Comparison of ENCODE assay signal across 25 cellular contexts in the genomic region with DNA sequence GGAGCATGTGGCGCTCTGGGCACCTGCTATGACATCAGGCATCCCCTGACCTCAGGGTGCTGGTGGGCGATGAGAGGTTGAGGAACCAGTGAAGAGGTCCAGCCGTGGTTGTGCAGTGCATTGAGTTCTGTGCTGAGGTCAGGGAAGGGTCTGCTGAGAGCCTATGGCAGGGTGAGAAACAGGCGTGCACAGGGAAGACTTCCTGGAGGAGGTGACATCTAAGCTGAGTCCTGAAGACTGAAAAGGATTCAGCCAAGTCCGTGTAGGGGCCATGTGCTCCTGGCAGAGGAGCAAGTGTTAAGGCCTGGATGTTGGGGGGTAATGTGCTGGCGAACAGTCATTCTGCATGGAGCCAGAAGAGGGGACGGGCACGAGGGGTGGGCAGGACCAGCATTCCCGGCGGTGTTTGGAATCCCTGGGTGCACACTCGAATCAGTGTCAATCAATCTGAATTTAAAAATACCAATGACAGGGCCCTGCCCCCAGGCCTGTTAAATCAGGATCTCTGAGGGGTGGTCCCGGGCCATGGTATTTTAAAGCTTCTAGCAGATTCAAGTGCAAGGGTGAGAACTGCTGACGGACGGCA.
DNase-seq lines count a peak whose midpoint lies in the region; ATAC-seq, FAIRE-seq and TF ChIP-seq lines count a peak whose summit lies in the region.
"Had no signal": no experiment of that assay in that cellular context is flagged by ENCODE, and none has a peak within 500 bp of the region (broad histone marks: within the 10 kb centered on the region; RNA-seq: fewer than 3 reads in every experiment).

No MANE protein-coding gene starts in this region.

- no peak overlapping the region for H2BK5ac ChIP-seq in IMR-90 (ENCODE audit: low read depth, low read length, poor library complexity, severe bottlenecking)
- H2BK5ac ChIP-seq in neuronal stem cell (ENCODE audit: low read length) = no peak overlapping the region

- H3K9ac ChIP-seq in IMR-90 (ENCODE audit: low read depth, low read length) = no peak overlapping the region
- H3K9ac ChIP-seq in HepG2 (ENCODE audit: insufficient read depth, low read depth, low read length) = no peak overlapping the region
- H3K9ac ChIP-seq in neuronal stem cell (ENCODE audit: low read depth, low read length, poor library complexity) = no peak overlapping the region

- H3K27me3 ChIP-seq in A673 (replicated peaks; ENCODE audit: insufficient read depth, low read depth, low read length, poor library complexity) = no peaks in the 10 kb centered on the region
- H3K27me3 ChIP-seq in IMR-90 (ENCODE audit: control insufficient read depth, insufficient read depth, low read length) = no peaks in the 10 kb centered on the region
- H3K27me3 ChIP-seq in HepG2 (ENCODE audit: control insufficient read depth in 1 of 2, insufficient read depth in 2 of 2, low read length in 2 of 2) = no peaks in the 10 kb centered on the region
- no peaks in the 10 kb centered on the region for H3K27me3 ChIP-seq in neuronal stem cell (ENCODE audit: control insufficient read depth in 3 of 3, insufficient read depth in 3 of 3, low read depth in 1 of 3, low read length in 3 of 3)
- H3K27me3 ChIP-seq in spleen (replicated peaks in 1 of 7) = peaks cover 0 to 38% (median 0%) of the 10 kb centered on the region in 7 donors
- H3K27me3 ChIP-seq: BE2C, MG63, SJCRH30 had no signal

- H2BK120ac ChIP-seq in IMR-90 (ENCODE audit: low read depth, low read length) = no peak overlapping the region
- no peak overlapping the region for H2BK120ac ChIP-seq in neuronal stem cell (ENCODE audit: low read depth, low read length)

- H2AK9ac ChIP-seq in IMR-90 (replicated peaks; ENCODE audit: low read depth, low read length, poor library complexity) = peak overlapping the region; percentile 6

- H3K14ac ChIP-seq in IMR-90 (replicated peaks; ENCODE audit: low read depth, low read length) (0 out of 2 replicates have a peak overlapping the region, but pooled peaks have one; percentile 14), neuronal stem cell (ENCODE audit: low read length) (no peak overlapping the region)

- H3K23ac ChIP-seq in IMR-90 (ENCODE audit: low read depth, low read length) (no peak overlapping the region), neuronal stem cell (ENCODE audit: low read depth, low read length, poor library complexity) (no peak overlapping the region)

- intact Hi-C loops in A673 (cut with micrococcal nuclease; ENCODE audit: unreplicated experiment) (no loop called here), IMR-90 (cut with micrococcal nuclease) (no loop called here), HepG2 (cut with micrococcal nuclease; ENCODE audit: unreplicated experiment) (no loop called here), spleen (cut with DNase I; ENCODE audit: low total_unique reads) (no loop called here)

- H3K4me3 ChIP-seq in A673 (ENCODE audit: low read depth, low read length, poor library complexity, severe bottlenecking) (no peak overlapping the region), IMR-90 (ENCODE audit: insufficient read depth, low read depth, low read length) (no peak overlapping the region), HepG2 (replicated peaks in 1 of 3; ENCODE audit: insufficient read depth in 1 of 3, low read depth in 2 of 3, low read length in 3 of 3) (no peak overlapping the region), neuronal stem cell (ENCODE audit: low read length in 2 of 2) (peak overlapping the region in 1 of 2 donors; percentile 22), spleen (no peak overlapping the region)
- H3K4me3 ChIP-seq: MG63, SJCRH30 had no signal

- H2AK5ac ChIP-seq in IMR-90 (ENCODE audit: low read depth, low read length) (peak overlapping the region; percentile 38; the same call in 1 of the 2 replicates), neuronal stem cell (ENCODE audit: low read depth, low read length) (peak overlapping the region; percentile 76)

- no peak overlapping the region for H4K5ac ChIP-seq in IMR-90 (ENCODE audit: low read depth, low read length)

- peaks cover 7% of the 10 kb centered on the region for H3K36me3 ChIP-seq in A673 (ENCODE audit: insufficient read depth, low read length, poor library complexity, severe bottlenecking)
- H3K36me3 ChIP-seq in IMR-90 (ENCODE audit: control insufficient read depth, insufficient read depth, low read length) = peaks cover 24% of the 10 kb centered on the region
- no peaks in the 10 kb centered on the region; a peak in 1 of 5 replicates for H3K36me3 ChIP-seq in HepG2 (replicated peaks in 1 of 2; ENCODE audit: control insufficient read depth in 1 of 2, insufficient read depth in 2 of 2, low read length in 2 of 2)
- H3K36me3 ChIP-seq in neuronal stem cell (replicated peaks in 1 of 2; ENCODE audit: control insufficient read depth in 2 of 2, insufficient read depth in 2 of 2, low read length in 2 of 2) = peaks cover 3 to 5% of the 10 kb centered on the region in 2 donors
- H3K36me3 ChIP-seq in spleen = no peaks in the 10 kb centered on the region

- H4K20me1 ChIP-seq in IMR-90 (ENCODE audit: insufficient read depth, low read length) (peaks cover 75% of the 10 kb centered on the region), HepG2 (ENCODE audit: insufficient read depth, low read length) (peaks cover 10% of the 10 kb centered on the region; the same call in 1 of the 2 replicates)

- FAIRE-seq in HepG2 (lab: Jason Lieb, UNC) = no peak
- FAIRE-seq: GM12891 had no signal

- H3K4me1 ChIP-seq in A673 (ENCODE audit: insufficient read depth, low read length, poor library complexity, severe bottlenecking) (peaks cover 45% of the 10 kb centered on the region), IMR-90 (ENCODE audit: control insufficient read depth, insufficient read depth, low read length) (peaks cover 28% of the 10 kb centered on the region), HepG2 (ENCODE audit: insufficient read depth, low read length) (peaks cover 42% of the 10 kb centered on the region), neuronal stem cell (ENCODE audit: control insufficient read depth in 2 of 2, insufficient read depth in 1 of 2, low read depth in 1 of 2, low read length in 2 of 2) (peaks cover 6 to 32% of the 10 kb centered on the region in 2 donors), spleen (peaks cover 27 to 88% (median 56%) of the 10 kb centered on the region in 6 donors)

- TF ChIP-seq CTCF in A673 (conservative IDR thresholded peaks at IDR 0.05; ENCODE audit: low read depth, low read length) (no peak), IMR-90 (conservative IDR thresholded peaks at IDR 0.05; ENCODE audit: low read depth, low read length) (no peak), HepG2 (CRISPR knock-in tag; IDR thresholded peaks at IDR 0.05) (no peak), spleen (IDR thresholded peaks at IDR 0.05 in 8 of 11, conservative IDR thresholded peaks at IDR 0.05 in 3 of 11) (no peak)

- 82% methylated on average over 7 of the region's 14 CpGs; no CpG with 5 or more reads in 1 of the 2 experiments for WGBS in IMR-90 (ENCODE audit: extremely low coverage in 2 of 2, insufficient read length in 1 of 2), 2 experiments
- 84% methylated on average over 14 of the region's 14 CpGs for WGBS in HepG2 (ENCODE audit: low lambda C conversion rate)
- no CpG with 5 or more reads among the region's 14 CpGs for WGBS in neuronal stem cell (ENCODE audit: extremely low coverage in 2 of 2, insufficient read length in 2 of 2, insufficient replicate concordance in 1 of 2), 2 donors
- 84 to 93% (median 90%) methylated on average over 14 of the region's 14 CpGs for WGBS in spleen, 5 donors

- CTCF ChIA-PET in A673 (lab: Charles Lee) = no interaction called here
- CTCF ChIA-PET in IMR-90 (lab: Yijun Ruan, JAX) = no interaction called here
- CTCF ChIA-PET in HepG2 (lab: Yijun Ruan, JAX; ENCODE audit: low intra/inter-chr PET ratio, low total read pairs) = no interaction called here

- peaks cover 14% of the 10 kb centered on the region for H3K9me1 ChIP-seq in IMR-90 (ENCODE audit: insufficient read depth, low read length)

- TF ChIP-seq EP300 in HepG2 (IDR thresholded peaks at IDR 0.05; ENCODE audit: low read depth in 2 of 2, low read length in 2 of 2) (no peak), HepG2 (CRISPR knock-in tag; IDR thresholded peaks at IDR 0.05; ENCODE audit: borderline replicate concordance) (no peak)

- H3K79me2 ChIP-seq in HepG2 (ENCODE audit: insufficient read depth, low read length) = peaks cover 8% of the 10 kb centered on the region

- dilution Hi-C loops in IMR-90 (cut with HindIII; ENCODE audit: low sequenced_read_pairs, unreplicated experiment) = no loop called here

- no peak overlapping the region for H3K56ac ChIP-seq in IMR-90 (ENCODE audit: extremely low read depth, insufficient read depth, low read length)

- H3K9me3 ChIP-seq in A673 (ENCODE audit: low read depth, low read length, poor library complexity, severe bottlenecking) = no peaks in the 10 kb centered on the region
- H3K9me3 ChIP-seq in IMR-90 (ENCODE audit: control insufficient read depth, insufficient read depth, low read length) = no peaks in the 10 kb centered on the region
- H3K9me3 ChIP-seq in HepG2 (ENCODE audit: low read length) = no peaks in the 10 kb centered on the region
- peaks cover 0 to 4% of the 10 kb centered on the region in 2 donors for H3K9me3 ChIP-seq in neuronal stem cell (replicated peaks in 1 of 2; ENCODE audit: control insufficient read depth in 2 of 2, insufficient read depth in 1 of 2, low read depth in 1 of 2, low read length in 2 of 2)
- no peaks in the 10 kb centered on the region for H3K9me3 ChIP-seq in spleen
- H3K9me3 ChIP-seq: BE2C, MG63, SJCRH30 had no signal

- BruUV-seq in A673 (replicated peaks; lab: Mats Ljungman, UMichigan) (no TSS peak), IMR-90 (replicated peaks; lab: Mats Ljungman, UMichigan) (no TSS peak), HepG2 (replicated peaks; lab: Mats Ljungman, UMichigan) (no TSS peak)

- in situ Hi-C loops in IMR-90 (cut with MboI; ENCODE audit: low sequenced_read_pairs) (no loop called here), HepG2 (cut with HindIII; ENCODE audit: extremely low pct_ligation_motif_present, low pct_unique_long_range_greater_than_20kb) (no loop called here)

- DNase-seq in A673 (ENCODE audit: low spot score) (no peak), IMR-90 (no peak), HepG2 (ENCODE audit: low spot score) (no peak), neuronal stem cell (ENCODE audit: low spot score) (no peak), spleen (no peak)
- DNase-seq in stimulated activated CD4-positive, alpha-beta T cell treated with anti-CD3 and anti-CD28 coated beads, Interleukin-15, amount 100 ng/mL, for 24 hours = no peak
- DNase-seq: ACHN; BE2C; Calu3; CD8-positive, alpha-beta memory T cell; DMS79 treated with DMSO at 0.1 percent for 48 hours; GF-D8; KG1; MG63; NCI-H1105 treated with DMSO at 0.1 percent for 48 hours; NCI-H146; NCI-H1930; NCI-H2107; NCI-H446; NCI-H524 treated with DMSO at 0.1 percent for 48 hours; NCI-H774; SJCRH30 had no signal

- H3K27ac ChIP-seq in A673 (ENCODE audit: low read depth, low read length, poor library complexity, severe bottlenecking) (peak overlapping the region; percentile 80), IMR-90 (ENCODE audit: insufficient read depth, low read length) (no peak overlapping the region), HepG2 (ENCODE audit: extremely low read length, insufficient read depth, low read length) (no peak overlapping the region), neuronal stem cell (replicated peaks; ENCODE audit: low read length) (no peak overlapping the region), spleen (no peak overlapping the region)
- H3K27ac ChIP-seq: SJCRH30 had no signal

- H2BK12ac ChIP-seq in neuronal stem cell (ENCODE audit: low read length) = peak overlapping the region; percentile 33

- TF ChIP-seq POLR2A in IMR-90 (IDR thresholded peaks at IDR 0.05; ENCODE audit: low read depth, low read length) (no peak), HepG2 (IDR thresholded peaks at IDR 0.05; ENCODE audit: insufficient read depth in 1 of 2, low read depth in 2 of 2, low read length in 2 of 2) (no peak), spleen (IDR thresholded peaks at IDR 0.05) (no peak)

- POLR2A ChIA-PET in A673 (lab: Charles Lee; ENCODE audit: low non-redundant PET) (no interaction called here), IMR-90 (lab: Charles Lee; ENCODE audit: unreplicated experiment) (no interaction called here), HepG2 (lab: Yijun Ruan, JAX) (no interaction called here)

- H3K4ac ChIP-seq in IMR-90 (ENCODE audit: low read depth, low read length) (peak overlapping the region; percentile 19; the same call in 1 of the 2 replicates), neuronal stem cell (ENCODE audit: low read length) (no peak overlapping the region)

- H3K79me1 ChIP-seq in IMR-90 (ENCODE audit: low read depth in 1 of 2, low read length in 2 of 2) = peaks cover 26 to 96% of the 10 kb centered on the region in 2 experiments
- H3K79me1 ChIP-seq in neuronal stem cell (ENCODE audit: low read depth, low read length) = peaks cover 3% of the 10 kb centered on the region

- H2BK15ac ChIP-seq in IMR-90 (ENCODE audit: low read depth, low read length) (no peak overlapping the region), neuronal stem cell (ENCODE audit: low read length) (peak overlapping the region; percentile 72)

- ATAC-seq in IMR-90 (ENCODE audit: low read depth) (no peak), HepG2 (no peak), GM21515 (IDR thresholded peaks at IDR 0.05; ENCODE audit: unreplicated experiment) (no peak)
- ATAC-seq: SK-N-SH treated with all-trans-retinoic acid at 6 μM for 48 hours had no signal

- peak overlapping the region in 1 of 2 experiments; percentile 4; a peak in 1 of 4 replicates for H4K8ac ChIP-seq in IMR-90 (ENCODE audit: low read depth in 2 of 2, low read length in 2 of 2)
- H4K8ac ChIP-seq in neuronal stem cell (ENCODE audit: low read depth, low read length) = no peak overlapping the region

- H2AFZ ChIP-seq in IMR-90 (replicated peaks; ENCODE audit: low read length, poor library complexity) (no peak overlapping the region), HepG2 (ENCODE audit: low read length) (no peak overlapping the region), neuronal stem cell (ENCODE audit: low read length) (no peak overlapping the region)

- no peak overlapping the region for H2BK20ac ChIP-seq in IMR-90 (ENCODE audit: low read depth, low read length)

- H4K91ac ChIP-seq in IMR-90 (ENCODE audit: insufficient read depth, low read depth, low read length) = no peak overlapping the region
- no peak overlapping the region for H4K91ac ChIP-seq in neuronal stem cell (ENCODE audit: low read depth, low read length, poor library complexity)

- H3K18ac ChIP-seq in IMR-90 (ENCODE audit: low read depth, low read length) = no peak overlapping the region
- peak overlapping the region; percentile 45 for H3K18ac ChIP-seq in neuronal stem cell (ENCODE audit: low read length)

- H3K4me2 ChIP-seq in IMR-90 (ENCODE audit: low read depth, low read length) (no peak overlapping the region), HepG2 (ENCODE audit: low read depth, low read length) (no peak overlapping the region), neuronal stem cell (ENCODE audit: insufficient read depth, low read length, poor library complexity, severe bottlenecking) (no peak overlapping the region)

- TF ChIP-seq RAD21 in IMR-90 (IDR thresholded peaks at IDR 0.05; ENCODE audit: low read length) (no peak), HepG2 (CRISPR knock-in tag; IDR thresholded peaks at IDR 0.05) (no peak)
